ENCODE assay signal across 8 cellular contexts in the genomic region with DNA sequence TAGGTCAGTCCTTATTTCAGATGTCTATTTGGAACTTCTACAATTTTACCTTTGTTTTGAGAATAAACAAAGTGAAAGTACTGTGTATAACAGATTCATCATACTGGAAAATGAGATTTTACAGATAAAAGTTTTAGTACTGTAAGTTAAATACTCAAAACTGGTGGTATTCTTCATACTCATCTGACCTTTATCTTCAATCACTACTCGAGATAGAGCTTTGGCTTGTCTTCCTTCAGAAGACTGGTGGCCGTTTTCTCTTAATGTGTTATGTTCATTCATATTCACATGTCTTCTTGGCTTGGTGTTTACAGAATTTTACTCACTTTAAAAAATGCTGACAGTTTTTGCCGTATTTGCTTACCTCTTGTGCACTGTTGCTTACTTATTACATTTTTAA. TPM values are rescaled to one million over a fixed set of nuclear protein-coding genes. Genes with fewer than 3 reads are reported as not detected.
DNase-seq lines count a peak whose midpoint lies in the region; ATAC-seq and TF ChIP-seq lines count a peak whose summit lies in the region.

No MANE protein-coding gene starts in this region.

- H3K27me3 Mint-ChIP-seq in T-helper 2 cell treated with Interferon-gamma antibody and Interleukin-4, amounts not matched to agents 5 μg/mL and 100 μg/mL, for 36 hours (ENCODE audit: low read depth): peaks cover 16% of the 10 kb centered on the region
- no peaks in the 10 kb centered on the region for H3K27me3 Mint-ChIP-seq in stimulated activated naive CD8-positive, alpha-beta T cell treated with anti-CD3 and anti-CD28 coated beads, Interleukin-15, Interleukin-2, amounts not matched to agents 100 ng/mL and 50 ng/mL, for 24 hours

- H3K4me3 ChIP-seq in fibroblast of villous mesenchyme (ENCODE audit: low read depth, low read length): peak overlapping the region; percentile 80

- H3K9me3 Mint-ChIP-seq in T-helper 2 cell treated with Interferon-gamma antibody and Interleukin-4, amounts not matched to agents 5 μg/mL and 100 μg/mL, for 36 hours: no peaks in the 10 kb centered on the region
- no peaks in the 10 kb centered on the region for H3K9me3 Mint-ChIP-seq in stimulated activated naive CD8-positive, alpha-beta T cell treated with anti-CD3 and anti-CD28 coated beads, Interleukin-15, Interleukin-2, amounts not matched to agents 100 ng/mL and 50 ng/mL, for 24 hours

- peaks cover 2% of the 10 kb centered on the region for H3K36me3 Mint-ChIP-seq in T-helper 2 cell treated with Interferon-gamma antibody and Interleukin-4, amounts not matched to agents 5 μg/mL and 100 μg/mL, for 36 hours (ENCODE audit: low read depth)
- H3K36me3 Mint-ChIP-seq in stimulated activated naive CD8-positive, alpha-beta T cell treated with anti-CD3 and anti-CD28 coated beads, Interleukin-15, Interleukin-2, amounts not matched to agents 100 ng/mL and 50 ng/mL, for 24 hours (ENCODE audit: low read depth): peaks cover 4% of the 10 kb centered on the region

- peak; percentile 8 to 16 for ATAC-seq in activated CD4-positive, CD25-positive, alpha-beta regulatory T cell treated with anti-CD3 and anti-CD28 coated beads, Interleukin-2, amount 50 U/mL, for 24 hours

- H3K27ac Mint-ChIP-seq in T-helper 2 cell treated with Interferon-gamma antibody and Interleukin-4, amounts not matched to agents 5 μg/mL and 100 μg/mL, for 36 hours: no peak overlapping the region
- peak overlapping the region; percentile 95 for H3K27ac Mint-ChIP-seq in stimulated activated naive CD8-positive, alpha-beta T cell treated with anti-CD3 and anti-CD28 coated beads, Interleukin-15, Interleukin-2, amounts not matched to agents 100 ng/mL and 50 ng/mL, for 24 hours

- no peak for DNase-seq in activated CD4-positive, CD25-positive, alpha-beta regulatory T cell (lab: John Stamatoyannopoulos, UW)
- DNase-seq in T-helper 2 cell treated with Interferon-gamma antibody and Interleukin-4, amounts not matched to agents 5 μg/mL and 100 μg/mL, for 36 hours (ENCODE audit: low spot score): no peak
- DNase-seq in fibroblast of villous mesenchyme (ENCODE audit: low read depth) (no peak), A172 (ENCODE audit: low spot score) (no peak), COLO829 (ENCODE audit: low spot score) (no peak), NCI-H1105 (lab: John Stamatoyannopoulos, UW) (no peak)

- no peak for TF ChIP-seq CTCF in fibroblast of villous mesenchyme (IDR thresholded peaks at IDR 0.05; ENCODE audit: insufficient read depth, low read depth, low read length)

- peaks cover 28% of the 10 kb centered on the region for H3K4me1 Mint-ChIP-seq in T-helper 2 cell treated with Interferon-gamma antibody and Interleukin-4, amounts not matched to agents 5 μg/mL and 100 μg/mL, for 36 hours (ENCODE audit: low read depth)
- peaks cover 60% of the 10 kb centered on the region for H3K4me1 Mint-ChIP-seq in stimulated activated naive CD8-positive, alpha-beta T cell treated with anti-CD3 and anti-CD28 coated beads, Interleukin-15, Interleukin-2, amounts not matched to agents 100 ng/mL and 50 ng/mL, for 24 hours (ENCODE audit: low read depth)

- H3K4me3 Mint-ChIP-seq in T-helper 2 cell treated with Interferon-gamma antibody and Interleukin-4, amounts not matched to agents 5 μg/mL and 100 μg/mL, for 36 hours: peak overlapping the region; percentile 94
- peak overlapping the region; percentile 95 for H3K4me3 Mint-ChIP-seq in stimulated activated naive CD8-positive, alpha-beta T cell treated with anti-CD3 and anti-CD28 coated beads, Interleukin-15, Interleukin-2, amounts not matched to agents 100 ng/mL and 50 ng/mL, for 24 hours

RNA-seq across cellular contexts. Expression of gene SPOPL, which starts 2.1 kb away (rescaled TPM):
- total RNA-seq in fibroblast of villous mesenchyme: 13.2 and 21.6 TPM in 2 replicates
- total RNA-seq in A172 (2014; rRNA removed; shearing (Covaris generic)): 30.9 and 34.8 TPM in 2 replicates
